1 cellular context compared by ENCODE assay signal in the genomic region with DNA sequence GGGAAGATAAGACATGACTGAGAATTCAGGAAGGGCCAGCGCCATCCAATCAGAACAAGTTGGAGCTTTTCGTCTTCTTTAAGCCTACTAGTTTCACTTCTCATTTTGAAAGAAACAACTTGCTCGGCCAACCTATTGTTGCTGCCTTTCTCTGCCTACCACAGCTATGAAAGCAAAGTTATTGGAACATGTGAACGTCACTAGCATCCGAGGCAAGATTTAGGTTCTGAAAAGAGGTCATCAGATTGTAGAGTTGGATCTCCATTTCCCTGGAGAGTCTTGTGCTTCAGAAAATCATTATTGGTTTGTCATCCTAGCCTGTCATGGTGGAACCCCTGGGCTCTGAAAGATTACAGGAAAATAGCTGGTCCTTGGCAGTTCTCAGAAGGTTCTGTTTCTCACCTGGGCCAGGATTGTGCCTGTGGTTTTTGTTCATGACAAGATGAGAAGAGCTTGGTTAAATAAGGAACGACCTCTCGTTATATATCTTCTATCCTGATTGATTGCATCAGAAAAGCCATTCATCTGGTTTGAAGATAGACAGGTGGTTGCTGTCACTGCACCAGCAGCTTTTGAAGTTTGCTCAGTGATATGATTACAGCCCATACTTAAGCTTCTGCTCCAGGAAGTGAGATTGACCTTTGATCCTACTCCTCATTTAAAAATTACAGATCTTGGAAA.
TF ChIP-seq lines count a peak whose summit lies in the region.

No MANE protein-coding gene starts in this region.

TF ChIP-seq in GM12878, 131 proteins besides CTCF, POLR2A, EP300 and RAD21 (continued from another document and continues in another):
- TF ChIP-seq E2F8 (IDR thresholded peaks at IDR 0.05; ENCODE audit: low read depth, partially characterized antibody): no peak
- TF ChIP-seq FOXM1 (IDR thresholded peaks at IDR 0.05; ENCODE audit: low read depth, low read length): peak; percentile 65; the same call in 1 of the 2 replicates
- TF ChIP-seq, protein P1, sequence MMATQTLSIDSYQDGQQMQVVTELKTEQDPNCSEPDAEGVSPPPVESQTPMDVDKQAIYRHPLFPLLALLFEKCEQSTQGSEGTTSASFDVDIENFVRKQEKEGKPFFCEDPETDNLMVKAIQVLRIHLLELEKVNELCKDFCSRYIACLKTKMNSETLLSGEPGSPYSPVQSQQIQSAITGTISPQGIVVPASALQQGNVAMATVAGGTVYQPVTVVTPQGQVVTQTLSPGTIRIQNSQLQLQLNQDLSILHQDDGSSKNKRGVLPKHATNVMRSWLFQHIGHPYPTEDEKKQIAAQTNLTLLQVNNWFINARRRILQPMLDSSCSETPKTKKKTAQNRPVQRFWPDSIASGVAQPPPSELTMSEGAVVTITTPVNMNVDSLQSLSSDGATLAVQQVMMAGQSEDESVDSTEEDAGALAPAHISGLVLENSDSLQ (IDR thresholded peaks at IDR 0.05): peak; percentile 85
- 0 out of 2 replicates have a peak, but pooled peaks have one; percentile 24 for TF ChIP-seq BMI1 (IDR thresholded peaks at IDR 0.05; ENCODE audit: borderline replicate concordance)
- peak; percentile 100 for TF ChIP-seq SPI1 (IDR thresholded peaks at IDR 0.05; ENCODE audit: borderline replicate concordance, insufficient read depth, low read depth, low read length)
- TF ChIP-seq, protein P2, sequence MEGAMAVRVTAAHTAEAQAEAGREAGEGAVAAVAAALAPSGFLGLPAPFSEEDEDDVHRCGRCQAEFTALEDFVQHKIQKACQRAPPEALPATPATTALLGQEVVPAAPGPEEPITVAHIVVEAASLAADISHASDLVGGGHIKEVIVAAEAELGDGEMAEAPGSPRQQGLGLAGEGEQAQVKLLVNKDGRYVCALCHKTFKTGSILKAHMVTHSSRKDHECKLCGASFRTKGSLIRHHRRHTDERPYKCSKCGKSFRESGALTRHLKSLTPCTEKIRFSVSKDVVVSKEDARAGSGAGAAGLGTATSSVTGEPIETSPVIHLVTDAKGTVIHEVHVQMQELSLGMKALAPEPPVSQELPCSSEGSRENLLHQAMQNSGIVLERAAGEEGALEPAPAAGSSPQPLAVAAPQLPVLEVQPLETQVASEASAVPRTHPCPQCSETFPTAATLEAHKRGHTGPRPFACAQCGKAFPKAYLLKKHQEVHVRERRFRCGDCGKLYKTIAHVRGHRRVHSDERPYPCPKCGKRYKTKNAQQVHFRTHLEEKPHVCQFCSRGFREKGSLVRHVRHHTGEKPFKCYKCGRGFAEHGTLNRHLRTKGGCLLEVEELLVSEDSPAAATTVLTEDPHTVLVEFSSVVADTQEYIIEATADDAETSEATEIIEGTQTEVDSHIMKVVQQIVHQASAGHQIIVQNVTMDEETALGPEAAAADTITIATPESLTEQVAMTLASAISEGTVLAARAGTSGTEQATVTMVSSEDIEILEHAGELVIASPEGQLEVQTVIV (IDR thresholded peaks at IDR 0.05; ENCODE audit: borderline replicate concordance, partially characterized antibody): no peak
- TF ChIP-seq ZBTB40 (IDR thresholded peaks at IDR 0.05; ENCODE audit: borderline replicate concordance): 0 out of 2 replicates have a peak, but pooled peaks have one; percentile 26
- peak; percentile 62 for TF ChIP-seq IKZF1 (conservative IDR thresholded peaks at IDR 0.05)
- TF ChIP-seq MEF2B (IDR thresholded peaks at IDR 0.05; ENCODE audit: partially characterized antibody, poor library complexity, severe bottlenecking): peak; percentile 48
- TF ChIP-seq STAT1 (conservative IDR thresholded peaks at IDR 0.05): no peak
- 0 out of 2 replicates have a peak, but pooled peaks have one; percentile 28 for TF ChIP-seq ZBED1 (IDR thresholded peaks at IDR 0.05; ENCODE audit: borderline replicate concordance)
- TF ChIP-seq ATF3 (IDR thresholded peaks at IDR 0.05; ENCODE audit: borderline replicate concordance, extremely low read depth, low read depth, low read length): no peak
- 0 out of 2 replicates have a peak, but pooled peaks have one; percentile 4 for TF ChIP-seq SMC3 (IDR thresholded peaks at IDR 0.05; ENCODE audit: borderline replicate concordance, low read length)
- no peak for TF ChIP-seq POU2F2 (IDR thresholded peaks at IDR 0.05; ENCODE audit: borderline replicate concordance, low read depth, low read length)
- TF ChIP-seq NFIC (IDR thresholded peaks at IDR 0.05; ENCODE audit: low read depth, low read length): peak; percentile 72
- TF ChIP-seq, protein P3, sequence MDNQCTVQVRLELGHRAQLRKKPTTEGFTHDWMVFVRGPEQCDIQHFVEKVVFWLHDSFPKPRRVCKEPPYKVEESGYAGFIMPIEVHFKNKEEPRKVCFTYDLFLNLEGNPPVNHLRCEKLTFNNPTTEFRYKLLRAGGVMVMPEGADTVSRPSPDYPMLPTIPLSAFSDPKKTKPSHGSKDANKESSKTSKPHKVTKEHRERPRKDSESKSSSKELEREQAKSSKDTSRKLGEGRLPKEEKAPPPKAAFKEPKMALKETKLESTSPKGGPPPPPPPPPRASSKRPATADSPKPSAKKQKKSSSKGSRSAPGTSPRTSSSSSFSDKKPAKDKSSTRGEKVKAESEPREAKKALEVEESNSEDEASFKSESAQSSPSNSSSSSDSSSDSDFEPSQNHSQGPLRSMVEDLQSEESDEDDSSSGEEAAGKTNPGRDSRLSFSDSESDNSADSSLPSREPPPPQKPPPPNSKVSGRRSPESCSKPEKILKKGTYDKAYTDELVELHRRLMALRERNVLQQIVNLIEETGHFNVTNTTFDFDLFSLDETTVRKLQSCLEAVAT (IDR thresholded peaks at IDR 0.05): 0 out of 2 replicates have a peak, but pooled peaks have one; percentile 57
- no peak for TF ChIP-seq RAD51 (IDR thresholded peaks at IDR 0.05)
- TF ChIP-seq SMARCA5 (IDR thresholded peaks at IDR 0.05): peak; percentile 65; the same call in 1 of the 2 replicates
- TF ChIP-seq E2F4 (IDR thresholded peaks at IDR 0.05; ENCODE audit: low read depth, low read length): no peak
- TF ChIP-seq MTA3 (IDR thresholded peaks at IDR 0.05; ENCODE audit: borderline replicate concordance, low read length): no peak
- 0 out of 2 replicates have a peak, but pooled peaks have one; percentile 10 for TF ChIP-seq YY1 (IDR thresholded peaks at IDR 0.05; ENCODE audit: low read depth, low read length)
- no peak for TF ChIP-seq SUZ12 (IDR thresholded peaks at IDR 0.05; ENCODE audit: unreplicated experiment)
- no peak for TF ChIP-seq CEBPB (IDR thresholded peaks at IDR 0.05; ENCODE audit: borderline replicate concordance in 1 of 2, low read depth in 2 of 2, low read length in 2 of 2)
- peak; percentile 50 to 68; a peak in 3 of 4 replicates for TF ChIP-seq IKZF2 (IDR thresholded peaks at IDR 0.05)
- TF ChIP-seq MYC (IDR thresholded peaks at IDR 0.05; ENCODE audit: insufficient read depth, insufficient read length, insufficient replicate concordance, low read length, severe bottlenecking): no peak
- TF ChIP-seq, protein P4, sequence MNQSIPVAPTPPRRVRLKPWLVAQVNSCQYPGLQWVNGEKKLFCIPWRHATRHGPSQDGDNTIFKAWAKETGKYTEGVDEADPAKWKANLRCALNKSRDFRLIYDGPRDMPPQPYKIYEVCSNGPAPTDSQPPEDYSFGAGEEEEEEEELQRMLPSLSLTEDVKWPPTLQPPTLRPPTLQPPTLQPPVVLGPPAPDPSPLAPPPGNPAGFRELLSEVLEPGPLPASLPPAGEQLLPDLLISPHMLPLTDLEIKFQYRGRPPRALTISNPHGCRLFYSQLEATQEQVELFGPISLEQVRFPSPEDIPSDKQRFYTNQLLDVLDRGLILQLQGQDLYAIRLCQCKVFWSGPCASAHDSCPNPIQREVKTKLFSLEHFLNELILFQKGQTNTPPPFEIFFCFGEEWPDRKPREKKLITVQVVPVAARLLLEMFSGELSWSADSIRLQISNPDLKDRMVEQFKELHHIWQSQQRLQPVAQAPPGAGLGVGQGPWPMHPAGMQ (IDR thresholded peaks at IDR 0.05; ENCODE audit: borderline replicate concordance): no peak
- TF ChIP-seq TCF7 (IDR thresholded peaks at IDR 0.05; ENCODE audit: borderline replicate concordance): no peak
- TF ChIP-seq, protein P5, sequence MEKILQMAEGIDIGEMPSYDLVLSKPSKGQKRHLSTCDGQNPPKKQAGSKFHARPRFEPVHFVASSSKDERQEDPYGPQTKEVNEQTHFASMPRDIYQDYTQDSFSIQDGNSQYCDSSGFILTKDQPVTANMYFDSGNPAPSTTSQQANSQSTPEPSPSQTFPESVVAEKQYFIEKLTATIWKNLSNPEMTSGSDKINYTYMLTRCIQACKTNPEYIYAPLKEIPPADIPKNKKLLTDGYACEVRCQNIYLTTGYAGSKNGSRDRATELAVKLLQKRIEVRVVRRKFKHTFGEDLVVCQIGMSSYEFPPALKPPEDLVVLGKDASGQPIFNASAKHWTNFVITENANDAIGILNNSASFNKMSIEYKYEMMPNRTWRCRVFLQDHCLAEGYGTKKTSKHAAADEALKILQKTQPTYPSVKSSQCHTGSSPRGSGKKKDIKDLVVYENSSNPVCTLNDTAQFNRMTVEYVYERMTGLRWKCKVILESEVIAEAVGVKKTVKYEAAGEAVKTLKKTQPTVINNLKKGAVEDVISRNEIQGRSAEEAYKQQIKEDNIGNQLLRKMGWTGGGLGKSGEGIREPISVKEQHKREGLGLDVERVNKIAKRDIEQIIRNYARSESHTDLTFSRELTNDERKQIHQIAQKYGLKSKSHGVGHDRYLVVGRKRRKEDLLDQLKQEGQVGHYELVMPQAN (conservative IDR thresholded peaks at IDR 0.05): no peak
- TF ChIP-seq CHD1 (IDR thresholded peaks at IDR 0.05; ENCODE audit: low read depth, low read length): no peak
- peak; percentile 88 for TF ChIP-seq NFYA (IDR thresholded peaks at IDR 0.05; ENCODE audit: borderline replicate concordance, low read depth, low read length)
- peak; percentile 56 for TF ChIP-seq ATF7 (IDR thresholded peaks at IDR 0.05; ENCODE audit: low read depth)
- no peak for TF ChIP-seq USF2 (IDR thresholded peaks at IDR 0.05; ENCODE audit: borderline replicate concordance, low read depth, low read length)
- peak; percentile 82 for TF ChIP-seq NR2F1 (conservative IDR thresholded peaks at IDR 0.05)
- TF ChIP-seq YBX1 (IDR thresholded peaks at IDR 0.05): no peak
- TF ChIP-seq TCF12 (IDR thresholded peaks at IDR 0.05; ENCODE audit: low read depth, low read length): peak; percentile 80
- TF ChIP-seq BRCA1 (IDR thresholded peaks at IDR 0.05; ENCODE audit: low read depth, low read length): no peak
- TF ChIP-seq ASH2L (IDR thresholded peaks at IDR 0.05; ENCODE audit: borderline replicate concordance, low read depth): 0 out of 2 replicates have a peak, but pooled peaks have one; percentile 44
- peak; percentile 3 to 57; a peak in 2 of 4 replicates for TF ChIP-seq BHLHE40 (IDR thresholded peaks at IDR 0.05; ENCODE audit: borderline replicate concordance in 1 of 2, low read depth in 2 of 2, low read length in 1 of 2)
